Comparison of ENCODE assay signal across 8 cellular contexts in the genomic region with DNA sequence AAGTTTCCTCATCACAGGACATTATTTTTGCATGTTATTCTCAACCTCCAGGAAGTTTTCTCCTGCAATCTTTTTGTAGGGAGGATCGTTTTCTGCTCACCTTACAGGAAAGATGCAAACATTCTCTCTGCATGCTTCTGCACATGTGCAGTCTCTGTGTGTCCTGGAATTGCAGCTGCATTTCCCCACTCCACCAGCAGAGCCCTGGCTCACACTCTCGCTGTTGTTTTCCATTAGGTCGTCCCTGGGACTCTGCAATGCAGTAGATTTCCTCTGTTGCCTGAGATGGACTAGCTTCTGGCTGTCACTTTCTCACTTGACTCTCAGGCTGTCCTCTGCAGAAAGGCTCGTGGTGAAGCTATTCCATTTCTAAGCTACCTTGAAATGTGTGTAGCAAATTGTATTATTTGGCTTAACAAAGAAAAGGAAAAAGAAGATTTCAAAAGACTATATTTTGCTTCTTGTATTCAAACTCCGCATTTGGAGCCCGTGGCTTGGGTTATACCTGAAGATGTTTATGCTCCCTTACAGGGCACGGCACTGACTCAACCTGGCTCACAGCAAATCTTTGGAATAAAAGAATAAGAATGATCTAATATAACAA.
A peak's percentile ranks its signal among the peaks of the same experiment; 100 is the strongest.
DNase-seq lines count a peak whose midpoint lies in the region; ATAC-seq and TF ChIP-seq lines count a peak whose summit lies in the region.

No MANE protein-coding gene starts in this region.

- no peak overlapping the region for H3K4me3 ChIP-seq in AG04450 (ENCODE audit: low read depth, low read length)

- H3K27me3 ChIP-seq in AG04450 (ENCODE audit: control insufficient read depth, insufficient read depth, low read length): no peaks in the 10 kb centered on the region

- H3K4me3 Mint-ChIP-seq in glutamatergic neuron (ENCODE audit: unreplicated experiment): no peak overlapping the region

- ATAC-seq in GM18861 (IDR thresholded peaks at IDR 0.05; ENCODE audit: unreplicated experiment) (peak; percentile 83), HG03060 (IDR thresholded peaks at IDR 0.05; ENCODE audit: low read depth, unreplicated experiment) (peak; percentile 52), sciatic nerve (peak; percentile 70)

- no peaks in the 10 kb centered on the region for H3K9me3 Mint-ChIP-seq in glutamatergic neuron (ENCODE audit: unreplicated experiment)

- H3K27ac Mint-ChIP-seq in glutamatergic neuron (ENCODE audit: unreplicated experiment): no peak overlapping the region

- no peaks in the 10 kb centered on the region for H3K36me3 Mint-ChIP-seq in glutamatergic neuron (ENCODE audit: unreplicated experiment)

- no peaks in the 10 kb centered on the region for H3K9me3 ChIP-seq in AG04450 (ENCODE audit: control insufficient read depth, insufficient read depth, low read length)

- H3K27ac ChIP-seq in AG04450 (ENCODE audit: low read depth, low read length): no peak overlapping the region

- CTCF ChIA-PET in AG04450 (lab: Charles Lee): interaction anchor here (0.9 to 2.4 kb wide), 8 partner anchors 8 to 537 kb away, joined by 3 to 7 read pairs (median 4); no protein-coding TSS in a partner anchor

- no peaks in the 10 kb centered on the region for H3K4me1 Mint-ChIP-seq in glutamatergic neuron (ENCODE audit: low read depth, unreplicated experiment)

- TF ChIP-seq CTCF in AG04450 (IDR thresholded peaks at IDR 0.05; ENCODE audit: low read depth, low read length) (peak; percentile 76), glutamatergic neuron (IDR thresholded peaks at IDR 0.05; ENCODE audit: partially characterized antibody, unreplicated experiment) (peak; percentile 83)

- intact Hi-C loops in sciatic nerve (cut with DNase I): no loop called here

- no peak for DNase-seq in AG04450 (ENCODE audit: low read depth, low spot score)
- DNase-seq in RKO (ENCODE audit: low spot score): peak; percentile 50
- peak; percentile 75 for DNase-seq in glutamatergic neuron
- DNase-seq in sciatic nerve (ENCODE audit: low spot score): no peak
- no peak for DNase-seq in GF-D8 (lab: John Stamatoyannopoulos, UW)
- DNase-seq in NOMO-1 (lab: John Stamatoyannopoulos, UW; ENCODE audit: unreplicated experiment in 2 of 2): no peak

- POLR2A ChIA-PET in AG04450 (lab: Yijun Ruan, JAX): no interaction called here

- peaks cover 3% of the 10 kb centered on the region for H3K27me3 Mint-ChIP-seq in glutamatergic neuron (ENCODE audit: unreplicated experiment)

Comparison
In these comparisons a context has a peak if more than half of its experiments do, and no peak if none do; other contexts are left out.
1. DNase-seq: peak in RKO (single experiment) and glutamatergic neuron (single experiment); none in AG04450 (single experiment), sciatic nerve (single experiment), GF-D8 (single experiment) and NOMO-1 (0 of 2).
2. Peak in every context shown above with its lines, with median percentiles within 50 percentile points of each other: ATAC-seq.